In genomic region chr6:27889628-27890315, GRCh38 we compare ENCODE assay signal across 1 cellular context.
A peak's percentile ranks its signal among the peaks of the same experiment; 100 is the strongest.
TF ChIP-seq lines count a peak whose summit lies in the region.

No MANE protein-coding gene starts in this region.

TF ChIP-seq in WTC11, 78 proteins besides CTCF, POLR2A, EP300 and RAD21 (continued from another document):
- peak; percentile 85; the same call in 1 of the 2 replicates for TF ChIP-seq AR (CRISPR knock-in tag; IDR thresholded peaks at IDR 0.05)
